Comparison of ENCODE assay signal across 6 cellular contexts in the genomic region with DNA sequence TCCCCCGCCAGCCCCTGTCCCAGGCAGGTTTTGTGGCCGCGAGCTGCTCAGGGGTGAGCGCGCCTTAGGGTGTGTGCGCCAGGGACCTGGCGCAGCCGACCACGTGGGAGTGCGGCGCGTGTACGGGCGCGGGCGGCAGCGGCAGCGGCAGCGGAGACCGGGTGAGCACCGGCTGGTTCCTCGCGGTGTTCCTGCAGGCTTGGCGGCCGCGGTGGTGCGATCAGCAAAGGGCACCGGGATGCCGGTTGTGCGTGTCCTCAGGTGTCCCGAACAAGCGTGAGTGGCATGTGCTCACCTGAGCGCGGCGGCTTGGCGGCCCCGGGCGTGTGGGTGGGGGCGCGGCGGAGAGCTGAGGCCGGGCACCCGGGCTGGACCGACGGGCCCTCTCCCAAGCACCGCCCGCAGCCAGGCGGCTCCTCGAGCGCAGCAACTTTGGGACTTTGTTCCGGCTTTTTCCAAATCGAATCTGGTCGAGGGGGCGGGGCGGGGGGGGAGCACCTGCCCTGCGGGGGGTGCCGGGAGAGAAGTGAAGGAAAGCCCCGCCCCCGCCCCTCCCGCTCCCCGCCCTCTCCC. TPM values are rescaled to one million over a fixed set of nuclear protein-coding genes. Genes with fewer than 3 reads are reported as not detected.
A peak's percentile ranks its signal among the peaks of the same experiment; 100 is the strongest.
DNase-seq lines count a peak whose midpoint lies in the region; ATAC-seq and TF ChIP-seq lines count a peak whose summit lies in the region.

No MANE protein-coding gene starts in this region.

- peaks cover 31 to 39% of the 10 kb centered on the region in 2 donors for H3K27me3 Mint-ChIP-seq in CD4-positive, alpha-beta memory T cell

- H2AFZ ChIP-seq in fibroblast of lung (ENCODE audit: low read length): no peak overlapping the region

- no peaks in the 10 kb centered on the region for H3K79me2 ChIP-seq in fibroblast of lung (ENCODE audit: control insufficient read depth, insufficient read depth, low read length)

- H3K27me3 ChIP-seq in CD4-positive, alpha-beta memory T cell (ENCODE audit: insufficient read depth, low read length): peaks cover 20% of the 10 kb centered on the region
- peaks cover 27% of the 10 kb centered on the region for H3K27me3 ChIP-seq in fibroblast of lung (ENCODE audit: control insufficient read depth, insufficient read depth, low read length)

- H3K4me1 ChIP-seq in CD4-positive, alpha-beta memory T cell (ENCODE audit: insufficient read depth, low read length): peaks cover 4% of the 10 kb centered on the region
- peaks cover 5% of the 10 kb centered on the region for H3K4me1 ChIP-seq in fibroblast of lung (ENCODE audit: control insufficient read depth, extremely low read depth, insufficient read depth, low read length)

- H3K27ac ChIP-seq in CD4-positive, alpha-beta memory T cell (ENCODE audit: low read depth, low read length): no peak overlapping the region
- H3K27ac ChIP-seq in SK-N-MC (no peak overlapping the region), fibroblast of lung (ENCODE audit: insufficient read depth, low read length) (no peak overlapping the region)

- CTCF ChIA-PET in CD4-positive, alpha-beta memory T cell (lab: Charles Lee; ENCODE audit: partially characterized antibody): no interaction called here

- POLR2A ChIA-PET in CD4-positive, alpha-beta memory T cell (lab: Charles Lee; ENCODE audit: partially characterized antibody): no interaction called here

- H3K4me3 ChIP-seq in CD4-positive, alpha-beta memory T cell (ENCODE audit: low read length in 2 of 2): peak overlapping the region in 1 of 2 donors; percentile 38
- peak overlapping the region; percentile 82 for H3K4me3 ChIP-seq in SK-N-MC
- peak overlapping the region in 2 of 4 experiments; percentile 4 to 37 for H3K4me3 ChIP-seq in fibroblast of lung (replicated peaks in 1 of 4; ENCODE audit: control extremely low read depth in 1 of 4, insufficient read depth in 1 of 4, low read depth in 3 of 4, low read length in 4 of 4)

- peak in 3 of 5 donors; percentile 20 to 22 (median 20) for DNase-seq in CD4-positive, alpha-beta memory T cell
- DNase-seq in SK-N-MC (ENCODE audit: low read depth, low spot score): no peak
- DNase-seq in fibroblast of lung (ENCODE audit: low read depth in 2 of 2): no peak
- peak; percentile 39 for DNase-seq in stimulated activated CD4-positive, alpha-beta T cell treated with anti-CD3 and anti-CD28 coated beads, Interleukin-12 subunit alpha, Interleukin-12 subunit beta, amount 100 ng/mL, for 4 hours
- no peak for DNase-seq in NCI-H1048 (lab: John Stamatoyannopoulos, UW)

- no peaks in the 10 kb centered on the region for H3K36me3 ChIP-seq in CD4-positive, alpha-beta memory T cell (ENCODE audit: insufficient read depth, low read length)
- H3K36me3 ChIP-seq in SK-N-MC (ENCODE audit: insufficient read depth, low read length) (no peaks in the 10 kb centered on the region), fibroblast of lung (ENCODE audit: control insufficient read depth, insufficient read depth, low read length) (no peaks in the 10 kb centered on the region)

- H3K9me3 ChIP-seq in CD4-positive, alpha-beta memory T cell (ENCODE audit: control insufficient read depth in 1 of 2, low read length in 2 of 2): no peaks in the 10 kb centered on the region
- H3K9me3 ChIP-seq in SK-N-MC (ENCODE audit: low read depth, low read length) (no peaks in the 10 kb centered on the region), fibroblast of lung (ENCODE audit: control insufficient read depth, insufficient read depth, low read depth, low read length) (no peaks in the 10 kb centered on the region)

- peak overlapping the region; percentile 64 for H3K4me2 ChIP-seq in fibroblast of lung (ENCODE audit: extremely low read depth, insufficient read depth, low read length)

- H4K20me1 ChIP-seq in fibroblast of lung (ENCODE audit: control insufficient read depth, extremely low read depth, insufficient read depth, low read length): no peaks in the 10 kb centered on the region

- ATAC-seq in GM21390 (IDR thresholded peaks at IDR 0.05; ENCODE audit: unreplicated experiment): no peak

- H3K36me3 Mint-ChIP-seq in CD4-positive, alpha-beta memory T cell: no peaks in the 10 kb centered on the region

- TF ChIP-seq CTCF in fibroblast of lung (conservative IDR thresholded peaks at IDR 0.05 in 1 of 2, IDR thresholded peaks at IDR 0.05 in 1 of 2; ENCODE audit: low read depth in 1 of 2, low read length in 2 of 2): no peak

- H3K9ac ChIP-seq in SK-N-MC (ENCODE audit: insufficient read length) (peak overlapping the region; percentile 65), fibroblast of lung (ENCODE audit: insufficient read depth, low read length) (no peak overlapping the region)

- H3K4me1 Mint-ChIP-seq in CD4-positive, alpha-beta memory T cell: peaks cover 0 to 10% (median 7%) of the 10 kb centered on the region in 4 donors

- H3K27ac Mint-ChIP-seq in CD4-positive, alpha-beta memory T cell: no peak overlapping the region

- intact Hi-C loops in CD4-positive, alpha-beta memory T cell (cut with micrococcal nuclease): no loop called here

- H3K4me3 Mint-ChIP-seq in CD4-positive, alpha-beta memory T cell: peak overlapping the region; percentile 67 to 87 (median 76)

- H3K9me3 Mint-ChIP-seq in CD4-positive, alpha-beta memory T cell: peaks cover 0 to 2% (median 0%) of the 10 kb centered on the region in 8 donors

RNA-seq across cellular contexts. Expression of gene HSD11B2, which starts 0.3 kb away (rescaled TPM):
- not detected for total RNA-seq in CD4-positive, alpha-beta memory T cell
- under 1 TPM in 1 of 2 donors, not detected in 1; 0.29 TPM for polyA plus RNA-seq in CD4-positive, alpha-beta memory T cell
- total RNA-seq in fibroblast of lung: under 0.01 TPM in 1 of 2 replicates, not detected in the other
- 0.09 and 0.15 TPM in 2 replicates for polyA plus RNA-seq in fibroblast of lung
- 0.14 and 0.26 TPM in 2 replicates for polyA plus RNA-seq in fibroblast of lung (2012)
- polyA minus RNA-seq in fibroblast of lung (ENCODE audit: low replicate concordance): not detected in 2 replicates

RNA-seq across cellular contexts. Expression of gene ZDHHC1, which starts 14.3 kb away (rescaled TPM):
- total RNA-seq in CD4-positive, alpha-beta memory T cell: not detected
- polyA plus RNA-seq in CD4-positive, alpha-beta memory T cell: not detected
- 4.4 and 6.4 TPM in 2 replicates for total RNA-seq in fibroblast of lung
- polyA plus RNA-seq in fibroblast of lung: 2.3 and 2.7 TPM in 2 replicates
- polyA plus RNA-seq in fibroblast of lung (2012): 4.7 TPM in 2 replicates
- polyA minus RNA-seq in fibroblast of lung (ENCODE audit: low replicate concordance): 4.3 and 29.2 TPM in 2 replicates

RNA-seq across cellular contexts. Expression of gene TPPP3, which starts 37.3 kb away (rescaled TPM):
- total RNA-seq in CD4-positive, alpha-beta memory T cell: not detected
- polyA plus RNA-seq in CD4-positive, alpha-beta memory T cell: not detected
- 1.5 and 3.8 TPM in 2 replicates for total RNA-seq in fibroblast of lung
- polyA plus RNA-seq in fibroblast of lung: 2.9 and 6.5 TPM in 2 replicates
- 3.0 and 6.1 TPM in 2 replicates for polyA plus RNA-seq in fibroblast of lung (2012)
- 1.1 TPM in 1 of 2 replicates, not detected in the other for polyA minus RNA-seq in fibroblast of lung (ENCODE audit: low replicate concordance)

RNA-seq across cellular contexts. Expression of gene ATP6V0D1, which starts 50.4 kb away (rescaled TPM):
- 10 to 100 TPM; 42.8 to 49.0 TPM for total RNA-seq in CD4-positive, alpha-beta memory T cell
- 100 to 1,000 TPM in 1 of 2 donors, 10 to 100 TPM in 1; 92.8 to 133 TPM for polyA plus RNA-seq in CD4-positive, alpha-beta memory T cell
- total RNA-seq in fibroblast of lung: 68.1 and 91.2 TPM in 2 replicates
- polyA plus RNA-seq in fibroblast of lung: 183 and 230 TPM in 2 replicates
- polyA plus RNA-seq in fibroblast of lung (2012): 128 and 158 TPM in 2 replicates
- polyA minus RNA-seq in fibroblast of lung (ENCODE audit: low replicate concordance): 647 and 705 TPM in 2 replicates

RNA-seq across cellular contexts. Expression of gene AGRP, which starts 52.8 kb away (rescaled TPM):
- total RNA-seq in CD4-positive, alpha-beta memory T cell: not detected
- not detected for polyA plus RNA-seq in CD4-positive, alpha-beta memory T cell
- total RNA-seq in fibroblast of lung: not detected in 2 replicates
- polyA plus RNA-seq in fibroblast of lung: not detected in 2 replicates
- polyA plus RNA-seq in fibroblast of lung (2012): not detected in 2 replicates
- not detected in 2 replicates for polyA minus RNA-seq in fibroblast of lung (ENCODE audit: low replicate concordance)

Comparison
In these comparisons a context has a peak if more than half of its experiments do, and no peak if none do; other contexts are left out.
1. DNase-seq: peak in CD4-positive, alpha-beta memory T cell (3 of 5) and stimulated activated CD4-positive, alpha-beta T cell treated with anti-CD3 and anti-CD28 coated beads, Interleukin-12 subunit alpha, Interleukin-12 subunit beta, amount 100 ng/mL, for 4 hours (single experiment); none in SK-N-MC (single experiment), fibroblast of lung (0 of 2) and NCI-H1048 (single experiment).